10 cellular contexts compared by ENCODE assay signal in genomic region chr10:79145174-79145483, GRCh38.
A peak's percentile ranks its signal among the peaks of the same experiment; 100 is the strongest.
DNase-seq lines count a peak whose midpoint lies in the region; ATAC-seq, FAIRE-seq and TF ChIP-seq lines count a peak whose summit lies in the region.
"Had no signal": no experiment of that assay in that cellular context is flagged by ENCODE, and none has a peak within 500 bp of the region (broad histone marks: within the 10 kb centered on the region; RNA-seq: fewer than 3 reads in every experiment).

No MANE protein-coding gene starts in this region.

- no peak for TF ChIP-seq POLR2A in transverse colon (IDR thresholded peaks at IDR 0.05)

- H3K27ac Mint-ChIP-seq in activated naive CD4-positive, alpha-beta T cell treated with anti-CD3 and anti-CD28 coated beads, Interleukin-2, amount 50 U/mL, for 72 hours: peak overlapping the region; percentile 63 to 64
- peak overlapping the region; percentile 54 for H3K27ac Mint-ChIP-seq in astrocyte (ENCODE audit: unreplicated experiment)

- H3K27me3 ChIP-seq in astrocyte (ENCODE audit: insufficient read depth, low read length): no peaks in the 10 kb centered on the region
- H3K27me3 ChIP-seq in muscle layer of duodenum (ENCODE audit: low read depth, low read length): no peaks in the 10 kb centered on the region
- H3K27me3 ChIP-seq in transverse colon: no peaks in the 10 kb centered on the region

- no peaks in the 10 kb centered on the region for H3K36me3 Mint-ChIP-seq in activated naive CD4-positive, alpha-beta T cell treated with anti-CD3 and anti-CD28 coated beads, Interleukin-2, amount 50 U/mL, for 72 hours
- peaks cover 17% of the 10 kb centered on the region for H3K36me3 Mint-ChIP-seq in astrocyte (ENCODE audit: low read depth, unreplicated experiment)

- no peaks in the 10 kb centered on the region for H3K9me3 Mint-ChIP-seq in activated naive CD4-positive, alpha-beta T cell treated with anti-CD3 and anti-CD28 coated beads, Interleukin-2, amount 50 U/mL, for 72 hours
- no peaks in the 10 kb centered on the region for H3K9me3 Mint-ChIP-seq in astrocyte (ENCODE audit: unreplicated experiment)

- TF ChIP-seq CTCF in astrocyte (IDR thresholded peaks at IDR 0.05; ENCODE audit: insufficient read depth, low read depth, low read length) (no peak), transverse colon (IDR thresholded peaks at IDR 0.05) (no peak)

- FAIRE-seq in astrocyte (lab: Jason Lieb, UNC): no peak
- FAIRE-seq: H54 had no signal

- no peak overlapping the region for H3K4me3 Mint-ChIP-seq in astrocyte (ENCODE audit: unreplicated experiment)

- peak overlapping the region; percentile 75 for H3K9ac ChIP-seq in astrocyte (ENCODE audit: low read length)

- 74 to 100% methylated on average over 1 to 5 of the region's 5 CpGs for WGBS in transverse colon (ENCODE audit: low coverage in 1 of 2), 2 donors

- peaks cover 79% of the 10 kb centered on the region for H3K4me1 ChIP-seq in astrocyte (ENCODE audit: insufficient read depth, low read length)
- peaks cover 49 to 79% of the 10 kb centered on the region in 2 donors for H3K4me1 ChIP-seq in muscle layer of duodenum (ENCODE audit: control insufficient read depth in 1 of 2, insufficient read depth in 2 of 2, low read length in 2 of 2)
- peaks cover 50 to 69% (median 58%) of the 10 kb centered on the region in 4 donors for H3K4me1 ChIP-seq in transverse colon

- H3K4me3 ChIP-seq in astrocyte (ENCODE audit: insufficient read depth, low read depth, low read length): no peak overlapping the region
- no peak overlapping the region for H3K4me3 ChIP-seq in muscle layer of duodenum (ENCODE audit: low read depth in 1 of 2, low read length in 2 of 2)
- H3K4me3 ChIP-seq in transverse colon: no peak overlapping the region

- H3K9me3 ChIP-seq in astrocyte (ENCODE audit: insufficient read depth, low read depth, low read length) (no peaks in the 10 kb centered on the region), muscle layer of duodenum (ENCODE audit: control insufficient read depth in 1 of 2, low read length in 2 of 2) (no peaks in the 10 kb centered on the region), transverse colon (no peaks in the 10 kb centered on the region)

- H4K20me1 ChIP-seq in astrocyte (ENCODE audit: insufficient read depth, low read length): peaks cover 11% of the 10 kb centered on the region

- H2AFZ ChIP-seq in astrocyte (ENCODE audit: low read depth, low read length): no peak overlapping the region

- peaks cover 35% of the 10 kb centered on the region for H3K4me1 Mint-ChIP-seq in astrocyte (ENCODE audit: low read depth, unreplicated experiment)

- TF ChIP-seq EP300 in transverse colon (IDR thresholded peaks at IDR 0.05; ENCODE audit: low read depth): no peak

- H3K36me3 ChIP-seq in astrocyte (ENCODE audit: insufficient read depth, low read length) (peaks cover 9% of the 10 kb centered on the region), muscle layer of duodenum (ENCODE audit: control insufficient read depth in 1 of 2, insufficient read depth in 2 of 2, low read length in 2 of 2) (peaks cover 0 to 5% of the 10 kb centered on the region in 2 donors), transverse colon (peaks cover 0 to 5% (median 0%) of the 10 kb centered on the region in 4 donors)

- H3K79me2 ChIP-seq in astrocyte (ENCODE audit: insufficient read depth, low read length): peaks cover 86% of the 10 kb centered on the region

- in situ Hi-C loops in transverse colon (cut with MboI; ENCODE audit: low pct_ligation_motif_present in 1 of 4, low pct_unique_long_range_greater_than_20kb in 1 of 4, low sequenced_read_pairs in 3 of 4): no loop called here

- intact Hi-C loops in transverse colon (cut with DNase I; ENCODE audit: low total_unique reads): no loop called here

- no peak for DNase-seq in activated naive CD4-positive, alpha-beta T cell treated with anti-CD3 and anti-CD28 coated beads, Interleukin-2, amount 50 U/mL, for 72 hours (ENCODE audit: low spot score in 2 of 2)
- no peak for DNase-seq in activated naive CD4-positive, alpha-beta T cell treated with Interleukin-2 at 50 U/mL for 16 hours
- no peak for DNase-seq in astrocyte (ENCODE audit: low read depth)
- no peak for DNase-seq in transverse colon
- no peak for DNase-seq in stimulated activated CD4-positive, alpha-beta T cell treated with anti-CD3 and anti-CD28 coated beads, Interleukin-4, amount 100 ng/mL, for 4 hours
- DNase-seq in NCI-H2107 treated with DMSO at 0.1 percent for 48 hours (lab: John Stamatoyannopoulos, UW; ENCODE audit: unreplicated experiment): no peak
- no peak for DNase-seq in effector CD4-positive, alpha-beta T cell
- DNase-seq: foreskin fibroblast had no signal

- no peaks in the 10 kb centered on the region for H3K27me3 Mint-ChIP-seq in astrocyte (ENCODE audit: low read depth, unreplicated experiment)

- H3K27ac ChIP-seq in astrocyte (ENCODE audit: low read depth, low read length) (peak overlapping the region; percentile 70), muscle layer of duodenum (ENCODE audit: low read length) (peak overlapping the region; percentile 82), transverse colon (peak overlapping the region; percentile 75 to 87 (median 84))

- peak overlapping the region; percentile 76 for H3K4me2 ChIP-seq in astrocyte (ENCODE audit: low read length)

- no peak for ATAC-seq in activated naive CD4-positive, alpha-beta T cell treated with anti-CD3 and anti-CD28 coated beads, Interleukin-2, amount 50 U/mL, for 72 hours
